In genomic region chr16:1472974-1473373, GRCh38 we compare ENCODE assay signal across 1 cellular context.
TF ChIP-seq lines count a peak whose summit lies in the region.

No MANE protein-coding gene starts in this region.

TF ChIP-seq in K562, 482 proteins besides CTCF, POLR2A, EP300 and RAD21 (continued from another document):
- TF ChIP-seq TOE1 (IDR thresholded peaks at IDR 0.05; ENCODE audit: borderline replicate concordance) (peak; percentile 35; the same call in 1 of the 2 replicates), TOE1 (CRISPR knock-in tag; IDR thresholded peaks at IDR 0.05; ENCODE audit: borderline replicate concordance, low read depth) (no peak), TCF7 (IDR thresholded peaks at IDR 0.05; ENCODE audit: borderline replicate concordance) (peak; percentile 96), RBM25 (IDR thresholded peaks at IDR 0.05; ENCODE audit: low read depth, low read length, severe bottlenecking) (no peak), ARID1B (IDR thresholded peaks at IDR 0.05) (peak; percentile 84), SNIP1 (IDR thresholded peaks at IDR 0.05; ENCODE audit: low read depth) (peak; percentile 49; the same call in 1 of the 2 replicates), MTA2 (IDR thresholded peaks at IDR 0.05; ENCODE audit: low read depth) (peak; percentile 69), NBN (IDR thresholded peaks at IDR 0.05; ENCODE audit: low read depth) (peak; percentile 56; the same call in 1 of the 2 replicates), TEAD4 (IDR thresholded peaks at IDR 0.05; ENCODE audit: low read length) (peak; percentile 68), TEAD4 (CRISPR knock-in tag; IDR thresholded peaks at IDR 0.05; ENCODE audit: borderline replicate concordance) (no peak), ZFX (CRISPR knock-in tag; IDR thresholded peaks at IDR 0.05) (peak; percentile 42; the same call in 1 of the 2 replicates), SMARCB1 (IDR thresholded peaks at IDR 0.05; ENCODE audit: insufficient read length, low read depth) (no peak), ZNF316 (IDR thresholded peaks at IDR 0.05) (peak; percentile 14; the same call in 1 of the 2 replicates), NFE2L1 (tag; IDR thresholded peaks at IDR 0.05; ENCODE audit: borderline replicate concordance, low read depth) (no peak), NFIC (IDR thresholded peaks at IDR 0.05) (peak; percentile 50; the same call in 1 of the 2 replicates), ADNP (tag; IDR thresholded peaks at IDR 0.05) (0 out of 2 replicates have a peak, but pooled peaks have one; percentile 16), MTF1 (CRISPR knock-in tag; IDR thresholded peaks at IDR 0.05; ENCODE audit: borderline replicate concordance) (no peak), ZNF609 (CRISPR knock-in tag; IDR thresholded peaks at IDR 0.05; ENCODE audit: borderline replicate concordance) (no peak), ARHGAP35 (IDR thresholded peaks at IDR 0.05; ENCODE audit: partially characterized antibody) (peak; percentile 56), TRIM24 (IDR thresholded peaks at IDR 0.05) (0 out of 4 replicates have a peak, but pooled peaks of 1 of the 2 experiments have one; percentile 14), FOXP1 (CRISPR knock-in tag; IDR thresholded peaks at IDR 0.05) (no peak), ZNF785 (CRISPR knock-in tag; IDR thresholded peaks at IDR 0.05) (no peak), PHB2 (IDR thresholded peaks at IDR 0.05; ENCODE audit: low read depth) (peak; percentile 57), NFRKB (IDR thresholded peaks at IDR 0.05; ENCODE audit: low read depth) (no peak), MYBL2 (IDR thresholded peaks at IDR 0.05; ENCODE audit: low read depth) (no peak), MYBL2 (CRISPR knock-in tag; IDR thresholded peaks at IDR 0.05; ENCODE audit: borderline replicate concordance) (no peak), E2F1 (CRISPR knock-in tag; IDR thresholded peaks at IDR 0.05) (no peak), CREB3 (tag; conservative IDR thresholded peaks at IDR 0.05; ENCODE audit: low read depth) (no peak), SOX6 (IDR thresholded peaks at IDR 0.05) (peak; percentile 44; the same call in 1 of the 2 replicates), ZNF407 (IDR thresholded peaks at IDR 0.05; ENCODE audit: low read depth) (peak; percentile 80), HLTF (IDR thresholded peaks at IDR 0.05) (peak; percentile 71; the same call in 1 of the 2 replicates), GABPA (tag; conservative IDR thresholded peaks at IDR 0.05; ENCODE audit: low read depth) (no peak), MTA3 (IDR thresholded peaks at IDR 0.05; ENCODE audit: borderline replicate concordance) (peak; percentile 26; the same call in 1 of the 2 replicates), NKRF (IDR thresholded peaks at IDR 0.05; ENCODE audit: borderline replicate concordance) (peak; percentile 50; the same call in 1 of the 2 replicates), EP400 (IDR thresholded peaks at IDR 0.05) (peak; percentile 23; the same call in 1 of the 2 replicates), KLF16 (IDR thresholded peaks at IDR 0.05) (peak; percentile 47; the same call in 1 of the 2 replicates), DPF2 (IDR thresholded peaks at IDR 0.05) (peak; percentile 86), SAFB2 (IDR thresholded peaks at IDR 0.05; ENCODE audit: borderline replicate concordance, low read depth, low read length, severe bottlenecking) (no peak), FOXK2 (conservative IDR thresholded peaks at IDR 0.05 in 1 of 2, IDR thresholded peaks at IDR 0.05 in 1 of 2; ENCODE audit: low read depth in 2 of 2) (0 out of 4 replicates have a peak, but pooled peaks of 1 of the 2 experiments have one; percentile 22), CBX2 (IDR thresholded peaks at IDR 0.05; ENCODE audit: insufficient read depth, low read length, poor library complexity, severe bottlenecking) (no peak)
